Comparison of ENCODE assay signal across 8 cellular contexts in the genomic region with DNA sequence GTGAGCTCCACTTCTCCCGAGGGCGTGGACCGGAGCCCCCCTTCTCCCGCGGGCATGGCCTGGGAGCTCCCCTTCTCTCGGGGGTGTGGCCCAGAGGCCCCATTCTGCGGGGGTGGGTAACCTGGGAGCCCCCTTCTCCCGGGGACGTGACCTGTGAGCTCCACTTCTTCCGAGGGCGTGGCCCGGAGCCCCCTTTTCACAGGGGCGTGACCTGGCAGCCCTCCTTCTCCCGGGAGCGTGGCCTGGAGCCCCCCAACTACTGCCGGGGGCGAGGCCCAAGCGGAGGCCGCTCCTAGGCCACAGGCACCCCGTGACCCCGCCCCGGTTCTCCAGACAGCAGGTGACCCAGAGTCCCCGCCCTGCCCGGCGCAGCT. TPM values are rescaled to one million over a fixed set of nuclear protein-coding genes. Genes with fewer than 3 reads are reported as not detected.
DNase-seq lines count a peak whose midpoint lies in the region; ATAC-seq and TF ChIP-seq lines count a peak whose summit lies in the region.

No MANE protein-coding gene starts in this region.

- peak overlapping the region; percentile 81 for H2AFZ ChIP-seq in osteoblast (ENCODE audit: low read length)

- intact Hi-C loops in Panc1 (cut with micrococcal nuclease; ENCODE audit: unreplicated experiment) = loop anchor here (1.0 kb wide), 1 partner anchor 42 kb away; the partner anchor contains the start of genes CEP104 and DFFB

- TF ChIP-seq CTCF in Panc1 (IDR thresholded peaks at IDR 0.05) (no peak), osteoblast (IDR thresholded peaks at IDR 0.05; ENCODE audit: extremely low read depth, low read depth, low read length) (no peak)

- ATAC-seq in GM21723 (IDR thresholded peaks at IDR 0.05; ENCODE audit: unreplicated experiment) (peak; percentile 7), Panc1 (no peak), GM18858 (IDR thresholded peaks at IDR 0.05; ENCODE audit: unreplicated experiment) (no peak)

- peak overlapping the region; percentile 86 for H3K4me2 ChIP-seq in osteoblast (ENCODE audit: insufficient read depth, low read length)

- peaks cover 22% of the 10 kb centered on the region for H4K20me1 ChIP-seq in osteoblast (ENCODE audit: insufficient read depth, low read length)

- POLR2A ChIA-PET in Panc1 (lab: Charles Lee) = interaction anchor here (0.6 to 0.8 kb wide), 2 partner anchors 96 to 1030 kb away, joined by 12 to 15 read pairs; no protein-coding TSS in a partner anchor

- H3K4me1 ChIP-seq in ES-I3 (ENCODE audit: insufficient read depth, low read length) (peaks cover 5% of the 10 kb centered on the region; the same call in 1 of the 2 replicates), Panc1 (ENCODE audit: control insufficient read depth, insufficient read depth, low read length) (no peaks in the 10 kb centered on the region), endocrine pancreas (ENCODE audit: control insufficient read depth, insufficient read depth, low read length) (no peaks in the 10 kb centered on the region), osteoblast (ENCODE audit: insufficient read depth, low read length) (peaks cover 9% of the 10 kb centered on the region)

- in situ Hi-C loops in Panc1 (cut with HindIII; ENCODE audit: low pct_unique_long_range_greater_than_20kb, low sequenced_read_pairs) = no loop called here

- no peaks in the 10 kb centered on the region for H3K36me3 ChIP-seq in ES-I3 (ENCODE audit: insufficient read depth, low read length)
- no peaks in the 10 kb centered on the region; the same call in 1 of the 2 replicates for H3K36me3 ChIP-seq in Panc1 (ENCODE audit: control insufficient read depth, insufficient read depth, low read length)
- no peaks in the 10 kb centered on the region for H3K36me3 ChIP-seq in endocrine pancreas (ENCODE audit: control insufficient read depth, insufficient read depth, low read length)
- no peaks in the 10 kb centered on the region for H3K36me3 ChIP-seq in osteoblast (ENCODE audit: insufficient read depth, low read length)

- H3K27me3 ChIP-seq in Panc1 (ENCODE audit: control insufficient read depth, insufficient read depth, low read length) (no peaks in the 10 kb centered on the region), endocrine pancreas (ENCODE audit: control insufficient read depth, insufficient read depth, low read length) (no peaks in the 10 kb centered on the region), osteoblast (ENCODE audit: insufficient read depth, low read length) (no peaks in the 10 kb centered on the region)

- H3K79me2 ChIP-seq in osteoblast (ENCODE audit: insufficient read depth, low read length) = peaks cover 52% of the 10 kb centered on the region

- DNase-seq in Panc1 (ENCODE audit: low read depth, low spot score) (no peak), osteoblast (ENCODE audit: insufficient read length, low spot score, missing footprints) (peak; percentile 84), DMS 273 (lab: John Stamatoyannopoulos, UW; ENCODE audit: unreplicated experiment) (no peak), anterior cingulate cortex (lab: John Stamatoyannopoulos, UW) (no peak)

- H3K4me3 ChIP-seq in Panc1 (ENCODE audit: low read depth in 2 of 2, low read length in 2 of 2) (peak overlapping the region; percentile 87 to 96), endocrine pancreas (ENCODE audit: control insufficient read depth, insufficient read depth, low read length) (no peak overlapping the region), osteoblast (ENCODE audit: insufficient read depth, low read length) (peak overlapping the region; percentile 96)

- peak overlapping the region; percentile 83 for H3K9ac ChIP-seq in ES-I3 (ENCODE audit: low read depth, low read length)
- peak overlapping the region; percentile 75 for H3K9ac ChIP-seq in endocrine pancreas (ENCODE audit: control insufficient read depth, insufficient read depth, low read length)

- H3K9me3 ChIP-seq in ES-I3 (ENCODE audit: control insufficient read depth, insufficient read depth, low read length) (no peaks in the 10 kb centered on the region), Panc1 (ENCODE audit: control insufficient read depth, insufficient read depth, low read depth, low read length) (no peaks in the 10 kb centered on the region; the same call in 1 of the 2 replicates), endocrine pancreas (ENCODE audit: control insufficient read depth, low read length) (no peaks in the 10 kb centered on the region), osteoblast (ENCODE audit: low read depth, low read length) (no peaks in the 10 kb centered on the region)

- CTCF ChIA-PET in Panc1 (lab: Charles Lee) = no interaction called here

- H3K27ac ChIP-seq in Panc1 (ENCODE audit: low read length) = peak overlapping the region; percentile 94
- peak overlapping the region; percentile 74 for H3K27ac ChIP-seq in osteoblast (ENCODE audit: low read depth, low read length)

- BruUV-seq in Panc1 (replicated peaks; lab: Mats Ljungman, UMichigan) = no TSS peak

RNA-seq across cellular contexts. Expression of gene C1orf174, which starts 0.3 kb away (rescaled TPM):
- total RNA-seq in Panc1 (2021; ENCODE audit: unreplicated experiment) = 41.2 TPM
- 25.0 TPM for polyA plus RNA-seq in Panc1 (2012; ENCODE audit: insufficient read length)
- 27.1 and 29.3 TPM in 2 replicates for total RNA-seq in osteoblast

RNA-seq across cellular contexts. Expression of gene DFFB, which starts 42.5 kb away (rescaled TPM):
- total RNA-seq in Panc1 (2021; ENCODE audit: unreplicated experiment) (3.0 TPM), osteoblast (5.1 and 8.3 TPM in 2 replicates)
- 3.0 TPM for polyA plus RNA-seq in Panc1 (2012; ENCODE audit: insufficient read length)

RNA-seq across cellular contexts. Expression of gene CEP104, which starts 42.8 kb away (rescaled TPM):
- total RNA-seq in Panc1 (2021; ENCODE audit: unreplicated experiment) = 52.0 TPM
- 45.1 TPM for polyA plus RNA-seq in Panc1 (2012; ENCODE audit: insufficient read length)
- 21.5 and 21.7 TPM in 2 replicates for total RNA-seq in osteoblast
